Comparison of ENCODE assay signal across 14 cellular contexts in the genomic region with DNA sequence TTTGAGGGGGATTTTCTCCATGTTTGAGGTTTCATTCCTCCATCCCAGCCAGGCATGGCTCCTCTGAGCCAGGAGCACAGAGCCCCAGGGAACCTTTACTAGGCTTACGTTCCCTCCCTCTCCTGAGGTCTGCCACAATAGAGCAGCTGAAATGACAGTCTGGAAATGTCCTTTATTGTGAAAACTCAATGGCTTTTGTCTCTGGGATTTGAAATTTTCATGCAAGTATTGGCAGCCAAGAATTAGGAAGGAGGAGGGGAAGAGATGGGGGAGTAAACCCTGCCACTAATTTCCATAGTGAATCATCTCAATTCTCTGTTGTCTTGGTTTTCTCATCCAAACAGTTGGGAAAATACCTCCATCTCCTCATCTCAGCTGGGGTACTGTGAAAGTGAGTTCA. TPM values are rescaled to one million over a fixed set of nuclear protein-coding genes. Genes with fewer than 3 reads are reported as not detected.
A peak's percentile ranks its signal among the peaks of the same experiment; 100 is the strongest.
DNase-seq lines count a peak whose midpoint lies in the region; ATAC-seq, FAIRE-seq and TF ChIP-seq lines count a peak whose summit lies in the region.
"Had no signal": no experiment of that assay in that cellular context is flagged by ENCODE, and none has a peak within 500 bp of the region (broad histone marks: within the 10 kb centered on the region; RNA-seq: fewer than 3 reads in every experiment).

No MANE protein-coding gene starts in this region.

- DNase-seq in NCI-H146 (lab: John Stamatoyannopoulos, UW) (peak; percentile 62), RWPE2 (ENCODE audit: low spot score) (peak; percentile 9), islet precursor cell (peak; percentile 57), sigmoid colon (peak; percentile 1), aorta (no peak), D721Med (ENCODE audit: insufficient read length, low spot score) (no peak)
- no peak for DNase-seq in stimulated activated CD4-positive, alpha-beta T cell treated with anti-CD3 and anti-CD28 coated beads, Interleukin-2, amount 100 ng/mL, for 24 hours
- DNase-seq: activated CD4-positive, alpha-beta T cell treated with anti-CD3 and anti-CD28 coated beads for 1 hour; BE2C; NCI-H1105 treated with DMSO at 0.1 percent for 48 hours; NCI-H526; transverse colon had no signal

- H3K36me3 ChIP-seq in RWPE2 (ENCODE audit: low read depth), result peaks cover 8% of the 10 kb centered on the region
- no peaks in the 10 kb centered on the region for H3K36me3 ChIP-seq in sigmoid colon
- no peaks in the 10 kb centered on the region for H3K36me3 ChIP-seq in aorta (ENCODE audit: control insufficient read depth in 1 of 2, insufficient read depth in 2 of 2, low read length in 1 of 2)
- H3K36me3 ChIP-seq: BE2C, transverse colon had no signal

- ATAC-seq in RWPE2 (ENCODE audit: low read depth), result no peak
- ATAC-seq in aorta (ENCODE audit: low FRiP score), result no peak
- ATAC-seq in GM19328 (IDR thresholded peaks at IDR 0.05; ENCODE audit: unreplicated experiment), result no peak

- no peak for TF ChIP-seq EP300 in sigmoid colon (IDR thresholded peaks at IDR 0.05)

- no peaks in the 10 kb centered on the region for H3K27me3 ChIP-seq in RWPE2 (ENCODE audit: insufficient read depth, poor library complexity, severe bottlenecking)
- no peaks in the 10 kb centered on the region for H3K27me3 ChIP-seq in sigmoid colon
- no peaks in the 10 kb centered on the region for H3K27me3 ChIP-seq in aorta (ENCODE audit: control insufficient read depth in 1 of 2, insufficient read depth in 2 of 2, low read length in 1 of 2)
- H3K27me3 ChIP-seq: BE2C, transverse colon had no signal

- H3K4me3 ChIP-seq in RWPE2 (ENCODE audit: severe bottlenecking) (no peak overlapping the region), sigmoid colon (no peak overlapping the region), aorta (ENCODE audit: low read length in 2 of 2) (no peak overlapping the region)
- H3K4me3 ChIP-seq: transverse colon had no signal

- intact Hi-C loops in sigmoid colon (cut with DNase I) (no loop called here), aorta (cut with DNase I) (no loop called here)

- TF ChIP-seq CTCF in RWPE2 (IDR thresholded peaks at IDR 0.05; ENCODE audit: poor library complexity, severe bottlenecking) (no peak), sigmoid colon (IDR thresholded peaks at IDR 0.05) (no peak), D721Med (IDR thresholded peaks at IDR 0.05; ENCODE audit: insufficient read depth, missing control alignments) (no peak)

- FAIRE-seq in D721Med (lab: Jason Lieb, UNC), result no peak

- peaks cover 35% of the 10 kb centered on the region for H3K4me1 ChIP-seq in RWPE2 (ENCODE audit: insufficient read depth, poor library complexity, severe bottlenecking)
- H3K4me1 ChIP-seq in sigmoid colon, result peaks cover 0 to 37% (median 35%) of the 10 kb centered on the region in 4 donors
- no peaks in the 10 kb centered on the region for H3K4me1 ChIP-seq in aorta (ENCODE audit: control insufficient read depth in 1 of 2, insufficient read depth in 2 of 2, low read length in 2 of 2)

- WGBS in sigmoid colon, 2 donors, result 82 to 87% methylated on average over 1 of the region's 1 CpG
- 74 to 84% methylated on average over 1 of the region's 1 CpG for WGBS in aorta, 2 donors

- no peak for TF ChIP-seq POLR2A in sigmoid colon (IDR thresholded peaks at IDR 0.05)

- H3K9me3 ChIP-seq in RWPE2 (ENCODE audit: severe bottlenecking), result no peaks in the 10 kb centered on the region
- H3K9me3 ChIP-seq in sigmoid colon, result no peaks in the 10 kb centered on the region
- H3K9me3 ChIP-seq in aorta (ENCODE audit: control insufficient read depth, low read length), result no peaks in the 10 kb centered on the region
- H3K9me3 ChIP-seq: BE2C, transverse colon had no signal

- H3K27ac ChIP-seq in RWPE2 (ENCODE audit: poor library complexity, severe bottlenecking) (peak overlapping the region; percentile 90), sigmoid colon (no peak overlapping the region), aorta (ENCODE audit: low read depth in 1 of 2, low read length in 2 of 2) (no peak overlapping the region)
- H3K27ac ChIP-seq: KMS-11, transverse colon had no signal

RNA-seq across cellular contexts. Expression of gene PLEKHG3, which starts 2.6 kb away (rescaled TPM):
- total RNA-seq in sigmoid colon, result 10 to 100 TPM; 34.4 to 67.9 (median 52.3) TPM
- polyA plus RNA-seq in sigmoid colon, result 10 to 100 TPM; 16.9 to 26.8 (median 17.4) TPM
- 10 to 100 TPM; 46.5 to 82.9 TPM for total RNA-seq in aorta
- polyA plus RNA-seq in aorta, result 10 to 100 TPM; 10.9 to 49.8 TPM

Comparison
In these comparisons a context has a peak if more than half of its experiments do, and no peak if none do; other contexts are left out.
1. DNase-seq: peak in NCI-H146 (single experiment), RWPE2 (single experiment), islet precursor cell (single experiment) and sigmoid colon (single experiment); none in aorta (0 of 2), D721Med (single experiment) and stimulated activated CD4-positive, alpha-beta T cell treated with anti-CD3 and anti-CD28 coated beads, Interleukin-2, amount 100 ng/mL, for 24 hours (0 of 2).